Comparison of ENCODE assay signal across 32 cellular contexts in genomic region chrX:40615976-40616375, GRCh38. TPM values are rescaled to one million over a fixed set of nuclear protein-coding genes. Genes with fewer than 3 reads are reported as not detected.
"Had no signal": no experiment of that assay in that cellular context is flagged by ENCODE, and none has a peak within 500 bp of the region (broad histone marks: within the 10 kb centered on the region; RNA-seq: fewer than 3 reads in every experiment).

No MANE protein-coding gene starts in this region.

- H3K4me3 ChIP-seq: stomach, suprapubic skin, testis, thoracic aorta, thyroid gland, tibial artery, tibial nerve, transverse colon, upper lobe of left lung, upper lobe of right lung, uterus, vagina had no signal

- H3K4me1 Mint-ChIP-seq: stimulated activated effector memory CD8-positive, alpha-beta T cell treated with anti-CD3 and anti-CD28 coated beads, Interleukin-12 subunit alpha, Interleukin-12 subunit beta, amount 100 ng/mL, for 72 hours; stimulated activated memory B cell treated with anti-CD40 and anti-IgM and Interleukin-4, amounts not matched to agents 10 μg/mL and 1 μg/mL and 100 μg/mL, for 72 hours; stimulated activated naive B cell treated with anti-CD40 and anti-IgM and Interleukin-4, amounts not matched to agents 10 μg/mL and 1 μg/mL and 100 μg/mL, for 72 hours; stimulated activated naive CD8-positive, alpha-beta T cell treated with anti-CD3 and anti-CD28 coated beads, Interleukin-15, amount 100 ng/mL, for 72 hours had no signal

- H3K9me3 Mint-ChIP-seq: stimulated activated effector memory CD8-positive, alpha-beta T cell treated with anti-CD3 and anti-CD28 coated beads, Interleukin-12 subunit alpha, Interleukin-12 subunit beta, amount 100 ng/mL, for 72 hours; stimulated activated memory B cell treated with anti-CD40 and anti-IgM and Interleukin-4, amounts not matched to agents 10 μg/mL and 1 μg/mL and 100 μg/mL, for 72 hours; stimulated activated naive B cell treated with anti-CD40 and anti-IgM and Interleukin-4, amounts not matched to agents 10 μg/mL and 1 μg/mL and 100 μg/mL, for 72 hours; stimulated activated naive CD8-positive, alpha-beta T cell treated with anti-CD3 and anti-CD28 coated beads, Interleukin-15, amount 100 ng/mL, for 72 hours; stimulated activated naive CD8-positive, alpha-beta T cell treated with anti-CD3 and anti-CD28 coated beads, Interleukin-15, Interleukin-2, amounts not matched to agents 100 ng/mL and 50 ng/mL, for 24 hours had no signal

- DNase-seq: stimulated activated CD4-positive, alpha-beta T cell treated with anti-CD3 and anti-CD28 coated beads, Interleukin-2, amount 100 ng/mL, for 48 hours; stimulated activated CD4-positive, alpha-beta T cell treated with anti-CD3 and anti-CD28 coated beads, Interleukin-4, amount 100 ng/mL, for 1 hour; stimulated activated CD4-positive, alpha-beta T cell treated with anti-CD3 and anti-CD28 coated beads, Interleukin-4, amount 100 ng/mL, for 24 hours; stimulated activated CD4-positive, alpha-beta T cell treated with anti-CD3 and anti-CD28 coated beads, Interleukin-4, amount 100 ng/mL, for 4 hours; stimulated activated CD8-positive, alpha-beta memory T cell treated with anti-CD3 and anti-CD28 coated beads, Interleukin-4, amount 100 ng/mL, for 48 hours; stimulated activated naive B cell treated with anti-CD40 and anti-IgM and Interleukin-4, amounts not matched to agents 10 μg/mL and 1 μg/mL and 100 μg/mL, for 72 hours; stimulated activated naive CD4-positive, alpha-beta T cell; stimulated activated naive CD4-positive, alpha-beta T cell treated with Interleukin-2 at 50 U/mL for 16 hours; stimulated activated naive CD8-positive, alpha-beta T cell treated with anti-CD3 and anti-CD28 coated beads, Interleukin-15, amount 100 ng/mL, for 72 hours; stimulated activated naive CD8-positive, alpha-beta T cell treated with anti-CD3 and anti-CD28 coated beads, Interleukin-15, Interleukin-2, amounts not matched to agents 100 U/mL and 50 U/mL, for 24 hours; stomach; substantia nigra; testis; thyroid gland; tibial artery; transverse colon; trophoblast cell; upper lobe of left lung; upper lobe of right lung; uterus had no signal

- H3K4me1 ChIP-seq: stomach, suprapubic skin, testis, thyroid gland, tibial artery, tibial nerve, transverse colon, upper lobe of left lung, upper lobe of right lung, uterus, vagina had no signal

- ATAC-seq: stimulated activated effector memory CD8-positive, alpha-beta T cell treated with anti-CD3 and anti-CD28 coated beads, Interleukin-12 subunit alpha, Interleukin-12 subunit beta, amount 100 ng/mL, for 72 hours; stimulated activated memory B cell treated with anti-CD40 and anti-IgM and Interleukin-4, amounts not matched to agents 10 μg/mL and 1 μg/mL and 100 μg/mL, for 72 hours; stimulated activated naive B cell treated with anti-CD40 and anti-IgM and Interleukin-4, amounts not matched to agents 10 μg/mL and 1 μg/mL and 100 μg/mL, for 72 hours; stimulated activated naive CD8-positive, alpha-beta T cell treated with anti-CD3 and anti-CD28 coated beads, Interleukin-15, amount 100 ng/mL, for 72 hours; stimulated activated naive CD8-positive, alpha-beta T cell treated with anti-CD3 and anti-CD28 coated beads, Interleukin-15, Interleukin-2, amounts not matched to agents 100 U/mL and 50 U/mL, for 24 hours; upper lobe of right lung had no signal

- H3K9me3 ChIP-seq: stomach, suprapubic skin, testis, thoracic aorta, thyroid gland, tibial artery, tibial nerve, transverse colon, upper lobe of left lung, upper lobe of right lung, uterus, vagina had no signal

- H3K27me3 Mint-ChIP-seq: stimulated activated memory B cell treated with anti-CD40 and anti-IgM and Interleukin-4, amounts not matched to agents 10 μg/mL and 1 μg/mL and 100 μg/mL, for 72 hours; stimulated activated naive B cell treated with anti-CD40 and anti-IgM and Interleukin-4, amounts not matched to agents 10 μg/mL and 1 μg/mL and 100 μg/mL, for 72 hours; stimulated activated naive CD8-positive, alpha-beta T cell treated with anti-CD3 and anti-CD28 coated beads, Interleukin-15, amount 100 ng/mL, for 72 hours; stimulated activated naive CD8-positive, alpha-beta T cell treated with anti-CD3 and anti-CD28 coated beads, Interleukin-15, Interleukin-2, amounts not matched to agents 100 ng/mL and 50 ng/mL, for 24 hours; type B pancreatic cell had no signal

- H3K27me3 ChIP-seq: suprapubic skin, testis, thyroid gland, tibial artery, transverse colon, upper lobe of left lung, upper lobe of right lung, vagina had no signal

- H3K36me3 Mint-ChIP-seq: stimulated activated effector memory CD8-positive, alpha-beta T cell treated with anti-CD3 and anti-CD28 coated beads, Interleukin-12 subunit alpha, Interleukin-12 subunit beta, amount 100 ng/mL, for 72 hours; stimulated activated memory B cell treated with anti-CD40 and anti-IgM and Interleukin-4, amounts not matched to agents 10 μg/mL and 1 μg/mL and 100 μg/mL, for 72 hours; type B pancreatic cell had no signal

- H3K4me3 Mint-ChIP-seq: stimulated activated effector memory CD8-positive, alpha-beta T cell treated with anti-CD3 and anti-CD28 coated beads, Interleukin-12 subunit alpha, Interleukin-12 subunit beta, amount 100 ng/mL, for 72 hours; stimulated activated memory B cell treated with anti-CD40 and anti-IgM and Interleukin-4, amounts not matched to agents 10 μg/mL and 1 μg/mL and 100 μg/mL, for 72 hours; stimulated activated naive B cell treated with anti-CD40 and anti-IgM and Interleukin-4, amounts not matched to agents 10 μg/mL and 1 μg/mL and 100 μg/mL, for 72 hours; stimulated activated naive CD8-positive, alpha-beta T cell treated with anti-CD3 and anti-CD28 coated beads, Interleukin-15, amount 100 ng/mL, for 72 hours; stimulated activated naive CD8-positive, alpha-beta T cell treated with anti-CD3 and anti-CD28 coated beads, Interleukin-15, Interleukin-2, amounts not matched to agents 100 ng/mL and 50 ng/mL, for 24 hours; type B pancreatic cell had no signal

- H3K27ac ChIP-seq: stomach, suprapubic skin, testis, thoracic aorta, thyroid gland, tibial artery, tibial nerve, transverse colon, upper lobe of left lung, upper lobe of right lung, uterus, vagina had no signal

- H3K27ac Mint-ChIP-seq: stimulated activated effector memory CD8-positive, alpha-beta T cell treated with anti-CD3 and anti-CD28 coated beads, Interleukin-12 subunit alpha, Interleukin-12 subunit beta, amount 100 ng/mL, for 72 hours; stimulated activated memory B cell treated with anti-CD40 and anti-IgM and Interleukin-4, amounts not matched to agents 10 μg/mL and 1 μg/mL and 100 μg/mL, for 72 hours; stimulated activated naive B cell treated with anti-CD40 and anti-IgM and Interleukin-4, amounts not matched to agents 10 μg/mL and 1 μg/mL and 100 μg/mL, for 72 hours; stimulated activated naive CD8-positive, alpha-beta T cell treated with anti-CD3 and anti-CD28 coated beads, Interleukin-15, amount 100 ng/mL, for 72 hours; stimulated activated naive CD8-positive, alpha-beta T cell treated with anti-CD3 and anti-CD28 coated beads, Interleukin-15, Interleukin-2, amounts not matched to agents 100 ng/mL and 50 ng/mL, for 24 hours had no signal

- H3K36me3 ChIP-seq: stomach, suprapubic skin, thoracic aorta, thyroid gland, tibial artery, tibial nerve, transverse colon, upper lobe of left lung, upper lobe of right lung, uterus, vagina had no signal

RNA-seq across cellular contexts. Expression of gene MPC1L, which starts 7.3 kb away (rescaled TPM):
- total RNA-seq: stomach, subcutaneous adipose tissue, suprapubic skin, temporal lobe, thoracic aorta, thyroid gland, tibial nerve, transverse colon, upper lobe of left lung, upper lobe of right lung, ureter, urinary bladder, uterus, vagina had no signal
- polyA plus RNA-seq: stomach, urinary bladder had no signal
